ENCODE assay signal across 1 cellular context in genomic region chr3:11622846-11623550, GRCh38.
TF ChIP-seq lines count a peak whose summit lies in the region.

No MANE protein-coding gene starts in this region.

TF ChIP-seq in HepG2, 621 proteins besides CTCF, POLR2A, EP300 and RAD21 (continued from another document and continues in another):
- no peak for TF ChIP-seq ZBTB40 (IDR thresholded peaks at IDR 0.05)
- peak; percentile 31; the same call in 1 of the 2 replicates for TF ChIP-seq ZBTB40 (CRISPR knock-in tag; IDR thresholded peaks at IDR 0.05)
- TF ChIP-seq PHF21A (CRISPR knock-in tag; IDR thresholded peaks at IDR 0.05): peak; percentile 93
- TF ChIP-seq ZNF34 (CRISPR knock-in tag; IDR thresholded peaks at IDR 0.05; ENCODE audit: borderline replicate concordance): no peak
- TF ChIP-seq SMC3 (IDR thresholded peaks at IDR 0.05; ENCODE audit: low read length): no peak
- no peak for TF ChIP-seq AGO2 (optimal IDR thresholded peaks at IDR 0.05; ENCODE audit: low read depth, low read length)
- peak; percentile 39 for TF ChIP-seq KAT8 (CRISPR knock-in tag; IDR thresholded peaks at IDR 0.05)
- 0 out of 2 replicates have a peak, but pooled peaks have one; percentile 58 for TF ChIP-seq HMG20B (CRISPR knock-in tag; conservative IDR thresholded peaks at IDR 0.05)
- no peak for TF ChIP-seq GMEB2 (CRISPR knock-in tag; IDR thresholded peaks at IDR 0.05; ENCODE audit: low read depth)
- peak in 1 of 2 experiments; percentile 56; a peak in 1 of 4 replicates for TF ChIP-seq KLF16 (CRISPR knock-in tag; IDR thresholded peaks at IDR 0.05)
- no peak for TF ChIP-seq FOXA1 (IDR thresholded peaks at IDR 0.05)
- TF ChIP-seq FOXA1 (CRISPR knock-in tag; IDR thresholded peaks at IDR 0.05): 0 out of 2 replicates have a peak, but pooled peaks have one; percentile 12
- peak; percentile 88 for TF ChIP-seq HNF4G (IDR thresholded peaks at IDR 0.05; ENCODE audit: borderline replicate concordance, low read depth, low read length)
- no peak; the same call in 1 of the 2 replicates for TF ChIP-seq HNF4G (CRISPR knock-in tag; IDR thresholded peaks at IDR 0.05; ENCODE audit: borderline replicate concordance, low read depth)
- TF ChIP-seq KDM1A (CRISPR knock-in tag; IDR thresholded peaks at IDR 0.05): 0 out of 2 replicates have a peak, but pooled peaks have one; percentile 57
- no peak for TF ChIP-seq NR2F2 (IDR thresholded peaks at IDR 0.05; ENCODE audit: borderline replicate concordance, low read depth)
- TF ChIP-seq ZNF816 (CRISPR knock-in tag; IDR thresholded peaks at IDR 0.05; ENCODE audit: borderline replicate concordance): no peak
- TF ChIP-seq ZNF441 (CRISPR knock-in tag; IDR thresholded peaks at IDR 0.05; ENCODE audit: borderline replicate concordance): 0 out of 2 replicates have a peak, but pooled peaks have one; percentile 36
- TF ChIP-seq SRF (IDR thresholded peaks at IDR 0.05; ENCODE audit: low read depth, low read length): no peak
- TF ChIP-seq MED1 (CRISPR knock-in tag; IDR thresholded peaks at IDR 0.05): peak; percentile 56; the same call in 1 of the 2 replicates
- TF ChIP-seq ZNF556 (CRISPR knock-in tag; IDR thresholded peaks at IDR 0.05; ENCODE audit: borderline replicate concordance): 0 out of 2 replicates have a peak, but pooled peaks have one; percentile 25
- TF ChIP-seq JARID2 (CRISPR knock-in tag; IDR thresholded peaks at IDR 0.05; ENCODE audit: insufficient replicate concordance): peak; percentile 63
- TF ChIP-seq ZNF574 (CRISPR knock-in tag; IDR thresholded peaks at IDR 0.05): no peak
- peak; percentile 5; the same call in 1 of the 2 replicates for TF ChIP-seq MAFF (IDR thresholded peaks at IDR 0.05; ENCODE audit: low read depth, low read length)
- peak; percentile 70; the same call in 1 of the 2 replicates for TF ChIP-seq TFAP4 (IDR thresholded peaks at IDR 0.05; ENCODE audit: borderline replicate concordance, low read depth)
- peak; percentile 47; the same call in 1 of the 2 replicates for TF ChIP-seq ERF (CRISPR knock-in tag; IDR thresholded peaks at IDR 0.05)
- peak; percentile 91 for TF ChIP-seq HNF4A (CRISPR knock-in tag; IDR thresholded peaks at IDR 0.05)
- no peak for TF ChIP-seq ZNF616 (CRISPR knock-in tag; IDR thresholded peaks at IDR 0.05; ENCODE audit: low read depth)
- TF ChIP-seq POGZ (CRISPR knock-in tag; IDR thresholded peaks at IDR 0.05): peak; percentile 75
- TF ChIP-seq ETV5 (CRISPR knock-in tag; IDR thresholded peaks at IDR 0.05; ENCODE audit: borderline replicate concordance): peak; percentile 60; the same call in 1 of the 2 replicates
- TF ChIP-seq PRDM15 (CRISPR knock-in tag; IDR thresholded peaks at IDR 0.05): no peak
- no peak for TF ChIP-seq SP1 (IDR thresholded peaks at IDR 0.05)
- TF ChIP-seq SP1 (CRISPR knock-in tag; IDR thresholded peaks at IDR 0.05): 0 out of 2 replicates have a peak, but pooled peaks have one; percentile 20
- TF ChIP-seq ZSCAN5A (CRISPR knock-in tag; IDR thresholded peaks at IDR 0.05; ENCODE audit: borderline replicate concordance): no peak; the same call in 1 of the 2 replicates
- TF ChIP-seq SMARCC2 (IDR thresholded peaks at IDR 0.05): no peak
- no peak for TF ChIP-seq DR1 (CRISPR knock-in tag; IDR thresholded peaks at IDR 0.05)
- TF ChIP-seq FOSL1 (CRISPR knock-in tag; IDR thresholded peaks at IDR 0.05; ENCODE audit: borderline replicate concordance): peak; percentile 80; the same call in 1 of the 2 replicates
- peak; percentile 47 for TF ChIP-seq ATF3 (CRISPR knock-in tag; IDR thresholded peaks at IDR 0.05)
- TF ChIP-seq TAF1 (CRISPR knock-in tag; IDR thresholded peaks at IDR 0.05): no peak
- no peak for TF ChIP-seq REL (CRISPR knock-in tag; conservative IDR thresholded peaks at IDR 0.05)
- no peak for TF ChIP-seq MYC (CRISPR knock-in tag; IDR thresholded peaks at IDR 0.05; ENCODE audit: borderline replicate concordance)
